8 cellular contexts compared by ENCODE assay signal in the genomic region with DNA sequence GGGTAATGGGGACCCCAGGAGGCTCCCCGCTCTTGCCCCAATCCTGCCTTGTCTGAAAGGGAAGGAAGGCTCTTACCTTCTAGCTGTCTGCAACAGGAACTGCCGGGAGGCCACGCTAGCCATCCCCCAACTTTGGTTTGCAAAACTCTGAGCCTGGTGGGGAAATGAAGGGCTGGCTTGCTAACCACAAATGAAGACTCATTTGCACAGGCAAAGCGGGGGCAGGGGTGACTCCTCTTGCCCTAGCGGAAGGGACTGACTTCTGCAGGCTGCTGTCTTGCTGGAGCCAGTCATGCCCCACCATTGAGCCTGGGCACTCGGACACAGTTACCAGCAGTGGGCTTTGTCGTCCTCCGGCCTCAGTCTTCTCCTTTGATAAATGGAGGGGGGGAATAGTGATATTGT. TPM values are rescaled to one million over a fixed set of nuclear protein-coding genes. Genes with fewer than 3 reads are reported as not detected.
A peak's percentile ranks its signal among the peaks of the same experiment; 100 is the strongest.
DNase-seq lines count a peak whose midpoint lies in the region; ATAC-seq and TF ChIP-seq lines count a peak whose summit lies in the region.

No MANE protein-coding gene starts in this region.

- DNase-seq in activated naive CD4-positive, alpha-beta T cell treated with anti-CD3 and anti-CD28 coated beads for 36 hours, result peak; percentile 62
- no peak for DNase-seq in activated naive CD4-positive, alpha-beta T cell (lab: John Stamatoyannopoulos, UW)
- DNase-seq in T-cell, result peak in 33 of 34 experiments; percentile 17 to 75 (median 42)
- DNase-seq in erythroblast (lab: John Stamatoyannopoulos, UW), result peak; percentile 12 to 15
- peak; percentile 20 for DNase-seq in stimulated activated CD4-positive, alpha-beta T cell treated with anti-CD3 and anti-CD28 coated beads, Interleukin-4, amount 100 ng/mL, for 1 hour
- no peak for DNase-seq in NCI-H2107 treated with DMSO at 0.1 percent for 48 hours (lab: John Stamatoyannopoulos, UW; ENCODE audit: unreplicated experiment)
- DNase-seq in mesenchymal stem cell, result no peak

- no peak overlapping the region for H3K4ac ChIP-seq in mesenchymal stem cell (ENCODE audit: low read depth in 1 of 2, low read length in 2 of 2)

- no peak overlapping the region for H3K18ac ChIP-seq in mesenchymal stem cell (ENCODE audit: low read depth in 1 of 2, low read length in 2 of 2)

- no peak overlapping the region for H3K4me3 Mint-ChIP-seq in activated naive CD4-positive, alpha-beta T cell treated with anti-CD3 and anti-CD28 coated beads for 36 hours
- H3K4me3 Mint-ChIP-seq in T-cell, result peak overlapping the region in 2 of 3 donors; percentile 10 to 31

- H3K9ac ChIP-seq in mesenchymal stem cell (ENCODE audit: low read length), result no peak overlapping the region

- no peak overlapping the region for H3K4me3 ChIP-seq in mesenchymal stem cell (ENCODE audit: insufficient read depth in 1 of 2, low read depth in 1 of 2, low read length in 2 of 2)

- H2AK5ac ChIP-seq in mesenchymal stem cell (ENCODE audit: low read length, severe bottlenecking), result no peak overlapping the region

- no peaks in the 10 kb centered on the region for H3K9me3 ChIP-seq in mesenchymal stem cell (ENCODE audit: control insufficient read depth, low read length)

- no peak overlapping the region for H2BK12ac ChIP-seq in mesenchymal stem cell (ENCODE audit: low read length in 2 of 2)

- POLR2A ChIA-PET in T-cell (lab: Charles Lee), result no interaction called here

- no peak overlapping the region for H3K23ac ChIP-seq in mesenchymal stem cell (ENCODE audit: low read length in 2 of 2)

- H2BK5ac ChIP-seq in mesenchymal stem cell (ENCODE audit: low read depth, low read length, poor library complexity, severe bottlenecking), result no peak overlapping the region

- no peaks in the 10 kb centered on the region for H3K9me3 Mint-ChIP-seq in activated naive CD4-positive, alpha-beta T cell treated with anti-CD3 and anti-CD28 coated beads for 36 hours
- no peaks in the 10 kb centered on the region for H3K9me3 Mint-ChIP-seq in T-cell

- TF ChIP-seq POLR2A in erythroblast (IDR thresholded peaks at IDR 0.05; ENCODE audit: low read length), result no peak

- no peak overlapping the region for H3K14ac ChIP-seq in mesenchymal stem cell (ENCODE audit: low read length in 2 of 2)

- no peaks in the 10 kb centered on the region for H3K36me3 Mint-ChIP-seq in activated naive CD4-positive, alpha-beta T cell treated with anti-CD3 and anti-CD28 coated beads for 36 hours (ENCODE audit: low read depth)
- H3K36me3 Mint-ChIP-seq in T-cell, result no peaks in the 10 kb centered on the region

- H3K27ac Mint-ChIP-seq in activated naive CD4-positive, alpha-beta T cell treated with anti-CD3 and anti-CD28 coated beads for 36 hours, result no peak overlapping the region
- H3K27ac Mint-ChIP-seq in T-cell, result peak overlapping the region in 1 of 2 donors; percentile 36

- H3K36me3 ChIP-seq in mesenchymal stem cell (ENCODE audit: control insufficient read depth in 1 of 2, insufficient read depth in 2 of 2, low read depth in 1 of 2, low read length in 2 of 2), result no peaks in the 10 kb centered on the region

- H4K91ac ChIP-seq in mesenchymal stem cell (ENCODE audit: low read length), result no peak overlapping the region

- CTCF ChIA-PET in activated naive CD4-positive, alpha-beta T cell treated with anti-CD3 and anti-CD28 coated beads for 36 hours (lab: Charles Lee), result no interaction called here
- CTCF ChIA-PET in T-cell (lab: Charles Lee), result interaction anchor here in 1 of 2 donors (0.5 kb wide), 1 partner anchor 111 kb away, joined by 3 read pairs; no protein-coding TSS in a partner anchor

- no peak overlapping the region for H2AFZ ChIP-seq in mesenchymal stem cell (ENCODE audit: low read depth, low read length)

- H3K79me1 ChIP-seq in mesenchymal stem cell (replicated peaks; ENCODE audit: low read length, poor library complexity, severe bottlenecking), result no peaks in the 10 kb centered on the region

- H2BK120ac ChIP-seq in mesenchymal stem cell (ENCODE audit: low read depth, low read length), result no peak overlapping the region

- peaks cover 10% of the 10 kb centered on the region for H3K4me1 Mint-ChIP-seq in activated naive CD4-positive, alpha-beta T cell treated with anti-CD3 and anti-CD28 coated beads for 36 hours (ENCODE audit: low read depth)
- H3K4me1 Mint-ChIP-seq in T-cell, result peaks cover 10 to 42% (median 17%) of the 10 kb centered on the region in 3 donors

- no peak overlapping the region for H3K27ac ChIP-seq in mesenchymal stem cell (ENCODE audit: low read length, poor library complexity, severe bottlenecking)

- H2BK15ac ChIP-seq in mesenchymal stem cell (ENCODE audit: low read depth, poor library complexity, severe bottlenecking), result no peak overlapping the region

- peak; percentile 60 for ATAC-seq in HG03066 (IDR thresholded peaks at IDR 0.05; ENCODE audit: low read depth, unreplicated experiment)
- peak; percentile 50 to 82 (median 63) for ATAC-seq in T-cell (replicated peaks in 1 of 4)

- intact Hi-C loops in activated naive CD4-positive, alpha-beta T cell treated with anti-CD3 and anti-CD28 coated beads for 36 hours (cut with micrococcal nuclease), result no loop called here

- peaks cover 9% of the 10 kb centered on the region for H3K4me1 ChIP-seq in mesenchymal stem cell (ENCODE audit: control insufficient read depth, insufficient read depth, low read depth, low read length)

- peaks cover 4 to 5% of the 10 kb centered on the region in 2 experiments for H3K27me3 ChIP-seq in mesenchymal stem cell (ENCODE audit: control insufficient read depth in 1 of 2, insufficient read depth in 1 of 2, low read length in 2 of 2)

- 84% methylated on average over 8 of the region's 8 CpGs for WGBS in mesenchymal stem cell

- H4K8ac ChIP-seq in mesenchymal stem cell (ENCODE audit: low read length), result no peak overlapping the region

- H3K4me2 ChIP-seq in mesenchymal stem cell (ENCODE audit: low read length, poor library complexity, severe bottlenecking), result no peak overlapping the region

- peaks cover 2% of the 10 kb centered on the region for H3K27me3 Mint-ChIP-seq in activated naive CD4-positive, alpha-beta T cell treated with anti-CD3 and anti-CD28 coated beads for 36 hours (ENCODE audit: low read depth)
- peaks cover 0 to 6% of the 10 kb centered on the region in 2 donors for H3K27me3 Mint-ChIP-seq in T-cell

RNA-seq across cellular contexts. Expression of gene PLCG2, which starts 52.6 kb away (rescaled TPM):
- 10 to 100 TPM; 12.0 to 13.4 TPM for total RNA-seq in activated naive CD4-positive, alpha-beta T cell treated with anti-CD3 and anti-CD28 coated beads for 36 hours
- total RNA-seq in T-cell, result 10 to 100 TPM in 4 of 5 donors, 1 to 10 TPM in 1; 7.5 to 27.1 (median 12.1) TPM
- polyA plus RNA-seq in mesenchymal stem cell (2013, experiment 1 of 2), result 0.21 TPM
- 0.41 TPM for polyA plus RNA-seq in mesenchymal stem cell (2013, experiment 2 of 2)

Comparison
In these comparisons a context has a peak if more than half of its experiments do, and no peak if none do; other contexts are left out.
1. DNase-seq: peak in activated naive CD4-positive, alpha-beta T cell treated with anti-CD3 and anti-CD28 coated beads for 36 hours (single experiment), T-cell (33 of 34), erythroblast (2 of 2) and stimulated activated CD4-positive, alpha-beta T cell treated with anti-CD3 and anti-CD28 coated beads, Interleukin-4, amount 100 ng/mL, for 1 hour (single experiment); none in activated naive CD4-positive, alpha-beta T cell (0 of 4), NCI-H2107 treated with DMSO at 0.1 percent for 48 hours (single experiment) and mesenchymal stem cell (single experiment).